In the genomic region with DNA sequence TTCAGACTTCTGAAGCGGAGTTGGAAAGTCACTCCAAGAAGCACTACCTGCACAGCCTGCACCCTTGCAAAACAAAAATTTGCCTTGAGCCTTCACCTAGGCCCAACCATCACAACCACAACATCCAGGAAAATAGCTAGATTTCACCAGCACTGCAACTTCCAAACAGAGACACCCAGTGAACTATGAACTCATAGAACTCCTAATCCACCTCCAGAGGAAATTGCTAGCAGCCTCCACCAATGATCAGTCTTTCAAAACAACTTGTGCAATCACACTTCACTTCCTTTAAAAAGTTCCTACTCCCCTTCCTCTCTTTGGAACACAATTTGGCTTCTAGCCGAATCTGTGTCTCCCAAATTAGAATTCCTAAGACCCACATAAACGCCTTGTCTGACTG, we compare ENCODE assay signal across 1 cellular context.
TF ChIP-seq lines count a peak whose summit lies in the region.

No MANE protein-coding gene starts in this region.

TF ChIP-seq in WTC11, 78 proteins besides CTCF, POLR2A, EP300 and RAD21 (continued from another document):
- TF ChIP-seq FOXP4 (CRISPR knock-in tag; IDR thresholded peaks at IDR 0.05) (no peak), STAT6 (CRISPR knock-in tag; conservative IDR thresholded peaks at IDR 0.05; ENCODE audit: low read depth) (no peak), RORB (CRISPR knock-in tag; IDR thresholded peaks at IDR 0.05) (no peak), RELA (CRISPR knock-in tag; IDR thresholded peaks at IDR 0.05; ENCODE audit: borderline replicate concordance) (no peak), HMGA2 (CRISPR knock-in tag; IDR thresholded peaks at IDR 0.05) (no peak), ZNF512 (CRISPR knock-in tag; IDR thresholded peaks at IDR 0.05; ENCODE audit: borderline replicate concordance) (no peak), NFE2L1 (CRISPR knock-in tag; IDR thresholded peaks at IDR 0.05) (no peak), SP1 (CRISPR knock-in tag; conservative IDR thresholded peaks at IDR 0.05) (no peak), NFYB (CRISPR knock-in tag; conservative IDR thresholded peaks at IDR 0.05; ENCODE audit: low read depth) (no peak), ZNF121 (CRISPR knock-in tag; IDR thresholded peaks at IDR 0.05) (no peak), HMGXB4 (CRISPR knock-in tag; IDR thresholded peaks at IDR 0.05) (no peak), FOXJ3 (CRISPR knock-in tag; IDR thresholded peaks at IDR 0.05; ENCODE audit: borderline replicate concordance) (no peak), CREM (CRISPR knock-in tag; IDR thresholded peaks at IDR 0.05) (no peak)
- TF ChIP-seq, protein P1, sequence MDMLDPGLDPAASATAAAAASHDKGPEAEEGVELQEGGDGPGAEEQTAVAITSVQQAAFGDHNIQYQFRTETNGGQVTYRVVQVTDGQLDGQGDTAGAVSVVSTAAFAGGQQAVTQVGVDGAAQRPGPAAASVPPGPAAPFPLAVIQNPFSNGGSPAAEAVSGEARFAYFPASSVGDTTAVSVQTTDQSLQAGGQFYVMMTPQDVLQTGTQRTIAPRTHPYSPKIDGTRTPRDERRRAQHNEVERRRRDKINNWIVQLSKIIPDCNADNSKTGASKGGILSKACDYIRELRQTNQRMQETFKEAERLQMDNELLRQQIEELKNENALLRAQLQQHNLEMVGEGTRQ (CRISPR knock-in tag; IDR thresholded peaks at IDR 0.05): no peak
TF ChIP-seq in WTC11: peak in this region for 0.
